In the genomic region with DNA sequence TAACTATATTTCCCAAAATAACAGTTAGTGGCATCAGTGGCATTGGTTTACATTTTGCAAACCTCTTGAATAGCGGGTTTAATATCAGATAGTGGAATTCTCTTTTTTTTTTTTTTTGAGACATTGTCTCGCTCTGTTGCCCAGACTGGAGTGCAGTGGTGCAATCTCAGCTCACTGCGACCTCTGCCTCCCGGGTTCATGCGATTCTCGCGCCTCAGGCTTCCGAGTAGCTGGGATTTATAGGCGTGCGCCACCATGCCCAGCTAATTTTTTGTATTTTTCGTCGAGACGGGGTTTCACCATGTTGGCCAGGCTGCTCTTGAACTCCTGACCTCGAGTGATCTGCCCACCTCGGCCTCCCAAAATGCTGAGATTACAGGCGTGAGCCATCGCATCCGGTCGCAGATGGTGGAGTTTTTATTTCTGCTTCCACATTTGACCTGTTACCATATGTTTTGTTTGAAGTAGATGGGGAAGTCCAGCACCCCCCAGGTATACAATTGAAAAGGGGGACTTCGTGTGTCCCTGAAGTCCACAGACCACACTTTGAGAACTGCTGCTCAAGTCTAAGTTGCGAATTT, we compare ENCODE assay signal across 10 cellular contexts. TPM values are rescaled to one million over a fixed set of nuclear protein-coding genes. Genes with fewer than 3 reads are reported as not detected.
DNase-seq lines count a peak whose midpoint lies in the region; FAIRE-seq and TF ChIP-seq lines count a peak whose summit lies in the region.
"Had no signal": no experiment of that assay in that cellular context is flagged by ENCODE, and none has a peak within 500 bp of the region (broad histone marks: within the 10 kb centered on the region; RNA-seq: fewer than 3 reads in every experiment).

No MANE protein-coding gene starts in this region.

- no peak for FAIRE-seq in keratinocyte (lab: Jason Lieb, UNC)

- no peak for TF ChIP-seq EP300 in sigmoid colon (IDR thresholded peaks at IDR 0.05)

- H3K9ac ChIP-seq in keratinocyte (ENCODE audit: control insufficient read depth, extremely low read depth, insufficient read depth, low read length) = peak overlapping the region; percentile 64

- peak overlapping the region; percentile 71 for H2AFZ ChIP-seq in keratinocyte (ENCODE audit: control insufficient read depth, low read length)

- no peak for DNase-seq in Peyer's patch
- DNase-seq in keratinocyte (ENCODE audit: low read depth, low spot score) = no peak
- DNase-seq in sigmoid colon = no peak
- DNase-seq in NCI-H1436 treated with DMSO at 0.1 percent for 48 hours (lab: John Stamatoyannopoulos, UW) = no peak
- DNase-seq in HPDE6-E6E7 (ENCODE audit: extremely low spot score) = no peak
- no peak for DNase-seq in stimulated activated CD8-positive, alpha-beta memory T cell treated with anti-CD3 and anti-CD28 coated beads, Interleukin-4, amount 100 ng/mL, for 48 hours
- no peak for DNase-seq in GM19240 (ENCODE audit: insufficient read length, low spot score)

- H3K79me2 ChIP-seq in keratinocyte (ENCODE audit: control insufficient read depth, insufficient read depth, low read length) = no peaks in the 10 kb centered on the region

- H3K4me2 ChIP-seq in keratinocyte (ENCODE audit: control insufficient read depth, extremely low read depth, insufficient read depth, low read depth, low read length) = peak overlapping the region; percentile 67

- dilution Hi-C loops in keratinocyte (cut with MboI; ENCODE audit: extremely low pct_ligation_motif_present, low sequenced_read_pairs) = no loop called here

- intact Hi-C loops in sigmoid colon (cut with DNase I) = loop anchor here (1.0 to 5.0 kb wide), 6 partner anchors 69 to 534 kb away; a partner anchor contains a TSS

- H3K36me3 ChIP-seq in Peyer's patch (no peaks in the 10 kb centered on the region), keratinocyte (ENCODE audit: control insufficient read depth in 2 of 2, extremely low read depth in 1 of 2, insufficient read depth in 2 of 2, low read length in 2 of 2) (no peaks in the 10 kb centered on the region), sigmoid colon (no peaks in the 10 kb centered on the region)
- H3K36me3 ChIP-seq: BE2C had no signal

- H3K4me1 ChIP-seq in Peyer's patch (peaks cover 0 to 6% (median 0%) of the 10 kb centered on the region in 4 donors), keratinocyte (ENCODE audit: control insufficient read depth, extremely low read depth, insufficient read depth, low read length) (peaks cover 20% of the 10 kb centered on the region), sigmoid colon (peaks cover 0 to 29% (median 15%) of the 10 kb centered on the region in 4 donors)
- H3K4me1 ChIP-seq: BE2C had no signal

- 13 to 52% methylated on average over 21 of the region's 21 CpGs for WGBS in sigmoid colon, 2 donors

- H3K27ac ChIP-seq in C4-2B (peak overlapping the region; percentile 20), Peyer's patch (peak overlapping the region; percentile 46 to 78 (median 58)), keratinocyte (ENCODE audit: control insufficient read depth, insufficient read depth, low read length) (peak overlapping the region; percentile 58), sigmoid colon (peak overlapping the region; percentile 72 to 86 (median 78))

- H3K9me1 ChIP-seq in keratinocyte (ENCODE audit: control insufficient read depth, extremely low read depth, insufficient read depth, low read length) = no peaks in the 10 kb centered on the region

- TF ChIP-seq CTCF in C4-2B (conservative IDR thresholded peaks at IDR 0.05) = 0 out of 2 replicates have a peak, but pooled peaks have one; percentile 55
- TF ChIP-seq CTCF in Peyer's patch (IDR thresholded peaks at IDR 0.05) = no peak
- no peak for TF ChIP-seq CTCF in keratinocyte (optimal IDR thresholded peaks at IDR 0.05 in 1 of 3, IDR thresholded peaks at IDR 0.05 in 1 of 3, conservative IDR thresholded peaks at IDR 0.05 in 1 of 3; ENCODE audit: extremely low read depth in 1 of 3, insufficient read depth in 2 of 3, low read length in 3 of 3)
- no peak for TF ChIP-seq CTCF in sigmoid colon (IDR thresholded peaks at IDR 0.05)

- H3K9me3 ChIP-seq in Peyer's patch (no peaks in the 10 kb centered on the region), keratinocyte (ENCODE audit: control insufficient read depth, low read depth, low read length) (no peaks in the 10 kb centered on the region), sigmoid colon (no peaks in the 10 kb centered on the region)
- H3K9me3 ChIP-seq: BE2C had no signal

- H3K27me3 ChIP-seq in Peyer's patch = no peaks in the 10 kb centered on the region
- no peaks in the 10 kb centered on the region for H3K27me3 ChIP-seq in keratinocyte (ENCODE audit: control insufficient read depth, extremely low read depth, insufficient read depth, low read length)
- H3K27me3 ChIP-seq in sigmoid colon = no peaks in the 10 kb centered on the region

- no peak for TF ChIP-seq POLR2A in Peyer's patch (IDR thresholded peaks at IDR 0.05)
- TF ChIP-seq POLR2A in sigmoid colon (IDR thresholded peaks at IDR 0.05) = no peak

- peak overlapping the region in 2 of 4 donors; percentile 28 to 30 for H3K4me3 ChIP-seq in Peyer's patch
- peak overlapping the region in 1 of 3 experiments; percentile 42 for H3K4me3 ChIP-seq in keratinocyte (ENCODE audit: control insufficient read depth in 2 of 3, extremely low read depth in 1 of 3, insufficient read depth in 2 of 3, low read depth in 1 of 3, low read length in 3 of 3)
- peak overlapping the region in 2 of 4 donors; percentile 18 to 29 for H3K4me3 ChIP-seq in sigmoid colon
- H3K4me3 ChIP-seq: skin epidermis had no signal

- H4K20me1 ChIP-seq in keratinocyte (ENCODE audit: control insufficient read depth, extremely low read depth, insufficient read depth, low read length) = no peaks in the 10 kb centered on the region

RNA-seq across cellular contexts. Expression of a gene that starts 40.5 kb away (rescaled TPM):
- total RNA-seq in Peyer's patch = 10 to 100 TPM in 3 of 4 donors, 1 to 10 TPM in 1; 9.5 to 26.4 (median 15.7) TPM
- polyA plus RNA-seq in keratinocyte = 10.8 to 16.5 TPM (median 11.0 TPM) in 3 replicates
- 3.8 TPM for polyA plus RNA-seq in keratinocyte (2011; ENCODE audit: low read depth)
- 5.8 and 11.9 TPM in 2 replicates for polyA plus RNA-seq in keratinocyte (2011; cell fraction: cytosol; rRNA removed)
- polyA plus RNA-seq in keratinocyte (2011; cell fraction: nucleus; rRNA removed) = 13.2 and 16.6 TPM in 2 replicates
- 4.1 and 8.7 TPM in 2 replicates for polyA plus RNA-seq in keratinocyte (2012; ENCODE audit: low replicate concordance)
- 6.8 to 40.0 TPM (median 20.1 TPM) in 3 replicates for polyA minus RNA-seq in keratinocyte
- polyA minus RNA-seq in keratinocyte (2011; cell fraction: cytosol; rRNA and poly(A)+ RNA removed) = 17.8 TPM
- polyA minus RNA-seq in keratinocyte (2011; cell fraction: nucleus; rRNA and poly(A)+ RNA removed) = 18.1 and 37.5 TPM in 2 replicates
- total RNA-seq in sigmoid colon = 10 to 100 TPM; 15.6 to 26.8 (median 17.6) TPM
- 1 to 10 TPM; 1.8 to 5.8 (median 2.3) TPM for polyA plus RNA-seq in sigmoid colon

Comparison
In these comparisons a context has a peak if more than half of its experiments do, and no peak if none do; other contexts are left out.
1. H3K27ac ChIP-seq: peak in every context shown above with its lines; median percentile 78 in sigmoid colon; 58 in keratinocyte; 58 in Peyer's patch; 20 in C4-2B.